In genomic region chr19:57664269-57665127, GRCh38 we compare ENCODE assay signal across 10 cellular contexts. TPM values are rescaled to one million over a fixed set of nuclear protein-coding genes. Genes with fewer than 3 reads are reported as not detected.
A peak's percentile ranks its signal among the peaks of the same experiment; 100 is the strongest.
DNase-seq lines count a peak whose midpoint lies in the region; ATAC-seq and TF ChIP-seq lines count a peak whose summit lies in the region.
"Had no signal": no experiment of that assay in that cellular context is flagged by ENCODE, and none has a peak within 500 bp of the region (broad histone marks: within the 10 kb centered on the region; RNA-seq: fewer than 3 reads in every experiment).

No MANE protein-coding gene starts in this region.

- peak overlapping the region; percentile 41 for H2BK12ac ChIP-seq in neuronal stem cell (ENCODE audit: low read length)

- H3K27ac ChIP-seq in cardiac muscle cell, result peak overlapping the region; percentile 44
- H3K27ac ChIP-seq in neuronal stem cell (replicated peaks; ENCODE audit: low read length), result peak overlapping the region; percentile 43

- no peak overlapping the region for H2BK120ac ChIP-seq in neuronal stem cell (ENCODE audit: low read depth, low read length)

- peak overlapping the region; percentile 60 for H3K9ac ChIP-seq in neuronal stem cell (ENCODE audit: low read depth, low read length, poor library complexity)

- H3K9me3 ChIP-seq in cardiac muscle cell (ENCODE audit: low read depth) (no peaks in the 10 kb centered on the region), neuronal stem cell (replicated peaks in 1 of 2; ENCODE audit: control insufficient read depth in 2 of 2, insufficient read depth in 1 of 2, low read depth in 1 of 2, low read length in 2 of 2) (no peaks in the 10 kb centered on the region)

- no peaks in the 10 kb centered on the region for H3K79me1 ChIP-seq in neuronal stem cell (ENCODE audit: low read depth, low read length)

- peak overlapping the region; percentile 89 for H3K23ac ChIP-seq in neuronal stem cell (ENCODE audit: low read depth, low read length, poor library complexity)

- H4K91ac ChIP-seq in neuronal stem cell (ENCODE audit: low read depth, low read length, poor library complexity), result no peak overlapping the region

- no peak for TF ChIP-seq CTCF in cardiac muscle cell (IDR thresholded peaks at IDR 0.05; ENCODE audit: low read depth, low read length)

- peak overlapping the region; percentile 91 for H3K4me2 ChIP-seq in neuronal stem cell (ENCODE audit: insufficient read depth, low read length, poor library complexity, severe bottlenecking)

- ATAC-seq in GM18861 (IDR thresholded peaks at IDR 0.05; ENCODE audit: unreplicated experiment), result no peak

- DNase-seq in ELR (ENCODE audit: low read depth), result peak; percentile 66
- DNase-seq in NCI-H146 treated with DMSO at 0.1 percent for 48 hours (lab: John Stamatoyannopoulos, UW; ENCODE audit: unreplicated experiment), result peak; percentile 71
- peak; percentile 44 for DNase-seq in amniotic epithelial cell (ENCODE audit: low read depth)
- DNase-seq in cardiac muscle cell (ENCODE audit: low read depth in 1 of 2, low spot score in 1 of 2), result peak; percentile 76 to 88
- DNase-seq in neuronal stem cell (ENCODE audit: low spot score), result peak; percentile 53
- DNase-seq in mesenteric fat pad (ENCODE audit: low spot score), result no peak
- DNase-seq in DMS153 treated with DMSO at 0.1 percent for 48 hours (lab: John Stamatoyannopoulos, UW; ENCODE audit: unreplicated experiment), result no peak

- H3K14ac ChIP-seq in neuronal stem cell (ENCODE audit: low read length), result peak overlapping the region; percentile 56

- H3K18ac ChIP-seq in neuronal stem cell (ENCODE audit: low read length), result peak overlapping the region; percentile 88

- WGBS in neuronal stem cell (ENCODE audit: extremely low coverage in 2 of 2, insufficient read length in 2 of 2, insufficient replicate concordance in 1 of 2), 2 donors, result no CpG with 5 or more reads among the region's 64 CpGs

- H2BK15ac ChIP-seq in neuronal stem cell (ENCODE audit: low read length), result peak overlapping the region; percentile 94

- H2AFZ ChIP-seq in neuronal stem cell (ENCODE audit: low read length), result peak overlapping the region; percentile 95

- peak overlapping the region; percentile 24 for H2BK5ac ChIP-seq in neuronal stem cell (ENCODE audit: low read length)

- H3K27me3 ChIP-seq in cardiac muscle cell (peaks cover 28% of the 10 kb centered on the region), neuronal stem cell (ENCODE audit: control insufficient read depth in 3 of 3, insufficient read depth in 3 of 3, low read depth in 1 of 3, low read length in 3 of 3) (peaks cover 0 to 11% (median 3%) of the 10 kb centered on the region in 3 experiments)

- H3K4me1 ChIP-seq in cardiac muscle cell (ENCODE audit: low read depth), result no peaks in the 10 kb centered on the region
- H3K4me1 ChIP-seq in neuronal stem cell (ENCODE audit: control insufficient read depth in 2 of 2, insufficient read depth in 1 of 2, low read depth in 1 of 2, low read length in 2 of 2), result peaks cover 5% of the 10 kb centered on the region in 2 donors

- no peak overlapping the region for H2AK5ac ChIP-seq in neuronal stem cell (ENCODE audit: low read depth, low read length)

- H3K4ac ChIP-seq in neuronal stem cell (ENCODE audit: low read length), result peak overlapping the region; percentile 23

- H3K36me3 ChIP-seq in cardiac muscle cell, result no peaks in the 10 kb centered on the region
- H3K36me3 ChIP-seq in neuronal stem cell (replicated peaks in 1 of 2; ENCODE audit: control insufficient read depth in 2 of 2, insufficient read depth in 2 of 2, low read length in 2 of 2), result no peaks in the 10 kb centered on the region

- H3K4me3 ChIP-seq in cardiac muscle cell, result peak overlapping the region; percentile 42
- H3K4me3 ChIP-seq in neuronal stem cell (ENCODE audit: low read length in 2 of 2), result peak overlapping the region; percentile 50 to 71

- H4K8ac ChIP-seq in neuronal stem cell (ENCODE audit: low read depth, low read length), result no peak overlapping the region

RNA-seq across cellular contexts. Expression of gene ZSCAN4, which starts 4.2 kb away (rescaled TPM):
- total RNA-seq in cardiac muscle cell (not detected in 2 replicates), mesenteric fat pad (not detected)
- polyA plus RNA-seq in cardiac muscle cell, result not detected in 2 replicates
- 0.03 TPM for polyA plus RNA-seq in neuronal stem cell (2013, experiment 1 of 2)
- not detected for polyA plus RNA-seq in neuronal stem cell (2013, experiment 2 of 2)
- total RNA-seq: T-helper 2 cell treated with Interferon-gamma antibody and Interleukin-4, amounts not matched to agents 100 ng/mL and 5 ng/mL, for 36 hours; temporal lobe had no signal

RNA-seq across cellular contexts. Expression of gene ZNF551, which starts 17.3 kb away (rescaled TPM):
- total RNA-seq in cardiac muscle cell, result 9.9 and 11.8 TPM in 2 replicates
- 4.0 and 4.4 TPM in 2 replicates for polyA plus RNA-seq in cardiac muscle cell
- 6.4 TPM for polyA plus RNA-seq in neuronal stem cell (2013, experiment 1 of 2)
- 6.7 TPM for polyA plus RNA-seq in neuronal stem cell (2013, experiment 2 of 2)
- total RNA-seq in mesenteric fat pad, result 9.9 TPM

RNA-seq across cellular contexts. Expression of gene ZNF211, which starts 31.5 kb away (rescaled TPM):
- total RNA-seq in cardiac muscle cell, result 25.4 and 30.0 TPM in 2 replicates
- polyA plus RNA-seq in cardiac muscle cell, result 22.6 and 38.5 TPM in 2 replicates
- polyA plus RNA-seq in neuronal stem cell (2013, experiment 1 of 2), result 10.2 TPM
- 10.6 TPM for polyA plus RNA-seq in neuronal stem cell (2013, experiment 2 of 2)
- total RNA-seq in mesenteric fat pad, result 6.8 TPM

RNA-seq across cellular contexts. Expression of gene ZNF154, which starts 44.5 kb away (rescaled TPM):
- total RNA-seq in cardiac muscle cell (14.0 and 20.1 TPM in 2 replicates), mesenteric fat pad (4.8 TPM)
- 11.1 and 16.3 TPM in 2 replicates for polyA plus RNA-seq in cardiac muscle cell
- polyA plus RNA-seq in neuronal stem cell (2013, experiment 1 of 2), result 8.4 TPM
- polyA plus RNA-seq in neuronal stem cell (2013, experiment 2 of 2), result 8.3 TPM

RNA-seq across cellular contexts. Expression of gene ZNF134, which starts 50.5 kb away (rescaled TPM):
- total RNA-seq in cardiac muscle cell (55.0 and 76.0 TPM in 2 replicates), mesenteric fat pad (10.2 TPM)
- polyA plus RNA-seq in cardiac muscle cell, result 18.6 and 27.4 TPM in 2 replicates
- 13.1 TPM for polyA plus RNA-seq in neuronal stem cell (2013, experiment 1 of 2)
- polyA plus RNA-seq in neuronal stem cell (2013, experiment 2 of 2), result 13.1 TPM

Comparison
In these comparisons a context has a peak if more than half of its experiments do, and no peak if none do; other contexts are left out.
1. DNase-seq: peak in ELR (single experiment), NCI-H146 treated with DMSO at 0.1 percent for 48 hours (single experiment), amniotic epithelial cell (single experiment), cardiac muscle cell (2 of 2) and neuronal stem cell (single experiment); none in mesenteric fat pad (single experiment) and DMS153 treated with DMSO at 0.1 percent for 48 hours (single experiment).